Comparison of ENCODE assay signal across 8 cellular contexts in the genomic region with DNA sequence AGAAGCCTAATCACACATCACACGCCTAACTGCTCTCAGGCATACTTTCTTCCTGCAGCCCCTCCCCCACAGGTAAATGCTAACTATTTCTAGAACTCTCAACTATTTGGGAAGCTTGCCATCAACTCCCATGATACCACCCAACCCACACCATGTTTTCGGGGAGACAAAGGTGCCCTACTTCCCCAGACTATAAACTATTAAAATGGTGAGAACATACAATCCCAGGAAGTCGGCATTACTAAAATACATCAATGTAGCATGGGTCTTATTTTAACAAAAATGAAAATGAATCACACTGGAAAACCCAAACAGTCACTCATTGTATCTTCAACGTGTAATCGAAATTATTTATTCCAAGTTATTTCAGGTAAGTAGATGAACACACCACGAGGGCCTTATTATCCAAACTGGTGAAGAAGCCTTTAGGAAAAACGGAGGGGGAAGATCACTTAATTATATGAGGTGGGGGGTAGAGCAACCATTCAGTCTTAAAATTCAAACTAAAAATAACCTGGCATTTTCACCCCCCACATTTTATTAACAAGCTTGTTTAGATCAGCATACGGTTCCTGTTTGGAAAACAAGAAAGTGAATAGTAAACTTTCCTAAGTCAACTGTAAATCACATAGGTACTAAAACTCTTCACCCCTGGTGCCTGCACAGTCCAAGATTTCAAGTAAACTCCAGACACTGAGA. TPM values are rescaled to one million over a fixed set of nuclear protein-coding genes. Genes with fewer than 3 reads are reported as not detected.
DNase-seq lines count a peak whose midpoint lies in the region; ATAC-seq and TF ChIP-seq lines count a peak whose summit lies in the region.

No MANE protein-coding gene starts in this region.

- H3K4me3 ChIP-seq in DOHH2 (ENCODE audit: low read length) = peak overlapping the region; percentile 99
- peak overlapping the region; percentile 90 for H3K4me3 ChIP-seq in Karpas-422 (ENCODE audit: low read length)
- H3K4me3 ChIP-seq in foreskin fibroblast (ENCODE audit: low read depth in 1 of 2, low read length in 2 of 2) = peak overlapping the region; percentile 88 to 90

- peak; percentile 57 for DNase-seq in Karpas-422
- peak; percentile 71 for DNase-seq in activated CD8-positive, alpha-beta memory T cell treated with anti-CD3 and anti-CD28 coated beads for 24 hours
- DNase-seq in foreskin fibroblast = no peak
- DNase-seq in progenitor cell of endocrine pancreas (ENCODE audit: low spot score, unreplicated experiment) = no peak
- DNase-seq in hepatic stellate cell (ENCODE audit: low spot score) = no peak
- DNase-seq in activated gamma-delta T cell treated with Interleukin-2 at 50 U/mL for 16 hours = no peak

- peaks cover 66% of the 10 kb centered on the region for H3K4me1 ChIP-seq in DOHH2 (ENCODE audit: control insufficient read depth, low read length)
- H3K4me1 ChIP-seq in Karpas-422 (ENCODE audit: low read length) = peaks cover 61% of the 10 kb centered on the region

- H3K9me2 ChIP-seq in DOHH2 (replicated peaks; ENCODE audit: control insufficient read depth, low read length) (no peaks in the 10 kb centered on the region), Karpas-422 (replicated peaks; ENCODE audit: insufficient read depth, low read length) (no peaks in the 10 kb centered on the region)

- H3K27me3 ChIP-seq in DOHH2 (ENCODE audit: control insufficient read depth, low read length) = no peaks in the 10 kb centered on the region
- H3K27me3 ChIP-seq in Karpas-422 (ENCODE audit: low read length) = peaks cover 2% of the 10 kb centered on the region; the same call in 1 of the 2 replicates

- peak overlapping the region; percentile 92 for H3K9ac ChIP-seq in Karpas-422 (ENCODE audit: low read length)

- TF ChIP-seq CTCF in DOHH2 (IDR thresholded peaks at IDR 0.05; ENCODE audit: low read depth, low read length, poor library complexity, severe bottlenecking) = no peak
- no peak for TF ChIP-seq CTCF in foreskin fibroblast (IDR thresholded peaks at IDR 0.05; ENCODE audit: low read depth, low read length)
- no peak for TF ChIP-seq CTCF in progenitor cell of endocrine pancreas (IDR thresholded peaks at IDR 0.05; ENCODE audit: unreplicated experiment)

- H3K79me2 ChIP-seq in DOHH2 (ENCODE audit: control insufficient read depth, low read length) (peaks cover 65% of the 10 kb centered on the region), Karpas-422 (ENCODE audit: low read length) (peaks cover 60% of the 10 kb centered on the region)

- H3K4me3 Mint-ChIP-seq in progenitor cell of endocrine pancreas (ENCODE audit: low read depth) = peak overlapping the region; percentile 91

- peaks cover 32% of the 10 kb centered on the region for H4K20me1 ChIP-seq in DOHH2 (ENCODE audit: control insufficient read depth, insufficient read depth, low read depth, low read length)
- H4K20me1 ChIP-seq in Karpas-422 (ENCODE audit: insufficient read depth, low read depth, low read length) = peaks cover 42% of the 10 kb centered on the region; the same call in 1 of the 2 replicates

- peak overlapping the region; percentile 75 for H3K4me2 ChIP-seq in DOHH2 (ENCODE audit: low read length)
- H3K4me2 ChIP-seq in Karpas-422 (ENCODE audit: low read depth, low read length, poor library complexity, severe bottlenecking) = peak overlapping the region; percentile 78

- peaks cover 10% of the 10 kb centered on the region for H3K36me3 Mint-ChIP-seq in progenitor cell of endocrine pancreas (ENCODE audit: insufficient read depth)

- H2AFZ ChIP-seq in Karpas-422 (ENCODE audit: low read length) = no peak overlapping the region

- no peak for ATAC-seq in HG03095 (IDR thresholded peaks at IDR 0.05; ENCODE audit: unreplicated experiment)

- H3K9me3 ChIP-seq in DOHH2 (ENCODE audit: control insufficient read depth, insufficient read depth, low read length) (no peaks in the 10 kb centered on the region), Karpas-422 (ENCODE audit: low read length) (no peaks in the 10 kb centered on the region)

- H3K9me3 Mint-ChIP-seq in progenitor cell of endocrine pancreas (ENCODE audit: low read depth) = no peaks in the 10 kb centered on the region

- peaks cover 7% of the 10 kb centered on the region; the same call in 1 of the 2 replicates for H3F3A ChIP-seq in DOHH2 (ENCODE audit: control insufficient read depth, insufficient read depth)

- H3K27ac Mint-ChIP-seq in progenitor cell of endocrine pancreas = peak overlapping the region; percentile 97

- H3K4me1 Mint-ChIP-seq in progenitor cell of endocrine pancreas (ENCODE audit: low read depth) = peaks cover 50% of the 10 kb centered on the region

- H3K36me3 ChIP-seq in DOHH2 (ENCODE audit: control insufficient read depth, low read length) (peaks cover 51% of the 10 kb centered on the region), Karpas-422 (ENCODE audit: insufficient read depth, low read length) (0 out of 2 replicates have a peak, but pooled peaks cover 5% of the 10 kb centered on the region)

- H3K27me3 Mint-ChIP-seq in progenitor cell of endocrine pancreas = no peaks in the 10 kb centered on the region

- H3K27ac ChIP-seq in DOHH2 (ENCODE audit: low read depth, low read length) (peak overlapping the region; percentile 98), Karpas-422 (ENCODE audit: low read length) (peak overlapping the region; percentile 87)

RNA-seq across cellular contexts. Expression of a gene that starts 1.9 kb away (rescaled TPM):
- total RNA-seq in Karpas-422 (2014; rRNA removed; shearing (Covaris generic); ENCODE audit: low replicate concordance) = 67.6 and 81.0 TPM in 2 replicates
- total RNA-seq in progenitor cell of endocrine pancreas = 181 and 207 TPM in 2 replicates

Comparison
In these comparisons a context has a peak if more than half of its experiments do, and no peak if none do; other contexts are left out.
1. DNase-seq: peak in Karpas-422 (single experiment) and activated CD8-positive, alpha-beta memory T cell treated with anti-CD3 and anti-CD28 coated beads for 24 hours (single experiment); none in foreskin fibroblast (0 of 2), progenitor cell of endocrine pancreas (single experiment), hepatic stellate cell (single experiment) and activated gamma-delta T cell treated with Interleukin-2 at 50 U/mL for 16 hours (single experiment).
2. Peak in every context shown above with its lines, with median percentiles within 50 percentile points of each other: H3K4me3 ChIP-seq.